ENCODE assay signal across 8 cellular contexts in genomic region chr15:64162869-64163661, GRCh38. TPM values are rescaled to one million over a fixed set of nuclear protein-coding genes. Genes with fewer than 3 reads are reported as not detected.
DNase-seq lines count a peak whose midpoint lies in the region; ATAC-seq and TF ChIP-seq lines count a peak whose summit lies in the region.

TSS of gene PPIB (minus strand) at chr15:64163022. CDS start at chr15:64162986, 36 bp downstream.

- POLR2A ChIA-PET in GM10248 (lab: Yijun Ruan, JAX), result interaction anchor here (0.6 to 0.7 kb wide), 5 partner anchors 16 to 1354 kb away, joined by 3 to 9 read pairs (median 3); no protein-coding TSS in a partner anchor

- no peaks in the 10 kb centered on the region for H3K27me3 ChIP-seq in testis

- H3K36me3 ChIP-seq in SK-N-MC (ENCODE audit: insufficient read depth, low read length), result peaks cover 22% of the 10 kb centered on the region
- no peaks in the 10 kb centered on the region for H3K36me3 ChIP-seq in testis (ENCODE audit: low read depth, missing control alignments)

- WGBS in testis, 2 donors, result 0 to 1% methylated on average over 9 to 34 of the region's 69 CpGs

- peak; percentile 96 for DNase-seq in GM10248 (ENCODE audit: extremely low spot score)
- DNase-seq in NB4 (ENCODE audit: low read depth), result peak; percentile 99
- peak; percentile 60 for DNase-seq in SK-N-MC (ENCODE audit: low read depth, low spot score)
- DNase-seq in activated naive CD4-positive, alpha-beta T cell treated with anti-CD3 and anti-CD28 coated beads, Interleukin-2, amount 50 U/mL, for 16 hours, result peak; percentile 98
- DNase-seq in globus pallidus (ENCODE audit: low spot score), result peak; percentile 98
- DNase-seq in omental fat pad (ENCODE audit: low spot score), result peak; percentile 70
- DNase-seq in testis, result peak; percentile 97

- CTCF ChIA-PET in GM10248 (lab: Yijun Ruan, JAX), result interaction anchor here (0.9 to 5.3 kb wide), 11 partner anchors 10 to 490 kb away, joined by 3 to 44 read pairs (median 3); partner anchors contain the start of gene SNX22

- H3K9me3 ChIP-seq in SK-N-MC (ENCODE audit: low read depth, low read length) (no peaks in the 10 kb centered on the region), testis (no peaks in the 10 kb centered on the region)

- H3K4me3 ChIP-seq in NB4 (ENCODE audit: low read depth, low read length) (peak within 1 kb of the TSS; percentile 73), SK-N-MC (peak within 1 kb of the TSS; percentile 88), testis (peak within 1 kb of the TSS; percentile 71 to 75)

- H3K4me1 ChIP-seq in testis, result peaks cover 20% of the 10 kb centered on the region

- peak within 1 kb of the TSS; percentile 37; the same call in 1 of the 2 replicates for H3K27ac ChIP-seq in SK-N-MC
- H3K27ac ChIP-seq in testis, result peak within 1 kb of the TSS; percentile 20 to 68

- intact Hi-C loops in testis (cut with DNase I; ENCODE audit: low total_unique reads), result no loop called here

- peak; percentile 48 for TF ChIP-seq CTCF in GM10248 (IDR thresholded peaks at IDR 0.05; ENCODE audit: control extremely low read depth, extremely low read depth, low read depth, missing control alignments)
- no peak for TF ChIP-seq CTCF in NB4 (IDR thresholded peaks at IDR 0.05; ENCODE audit: low read depth, low read length)
- no peak for TF ChIP-seq CTCF in omental fat pad (IDR thresholded peaks at IDR 0.05)
- TF ChIP-seq CTCF in testis (IDR thresholded peaks at IDR 0.05), result peak in 2 of 3 experiments; percentile 45 to 46

- TF ChIP-seq POLR2A in NB4 (IDR thresholded peaks at IDR 0.05; ENCODE audit: extremely low read depth, insufficient read length) (peak; percentile 80), testis (IDR thresholded peaks at IDR 0.05) (no peak)

- ATAC-seq in HG02571 (IDR thresholded peaks at IDR 0.05; ENCODE audit: unreplicated experiment) (peak; percentile 88), omental fat pad (ENCODE audit: low FRiP score) (peak; percentile 98)

- H3K9ac ChIP-seq in SK-N-MC (ENCODE audit: insufficient read length), result peak within 1 kb of the TSS; percentile 84

RNA-seq across cellular contexts. Expression of gene PPIB, which starts in this region (rescaled TPM):
- total RNA-seq in omental fat pad (100 to 1,000 TPM; 244 to 431 (median 373) TPM), testis (100 to 1,000 TPM; 202 to 302 TPM)
- 288 TPM for polyA plus RNA-seq in testis (ENCODE audit: insufficient read depth, low read depth, low replicate concordance)

Comparison
In these comparisons a context has a peak if more than half of its experiments do, and no peak if none do; other contexts are left out.
1. Peak in every context shown above with its lines: DNase-seq, ATAC-seq, H3K4me3 ChIP-seq and H3K27ac ChIP-seq.
2. CTCF ChIP-seq: peak in GM10248 (single experiment) and testis (2 of 3); none in NB4 (single experiment) and omental fat pad (0 of 3).